8 cellular contexts compared by ENCODE assay signal in the genomic region with DNA sequence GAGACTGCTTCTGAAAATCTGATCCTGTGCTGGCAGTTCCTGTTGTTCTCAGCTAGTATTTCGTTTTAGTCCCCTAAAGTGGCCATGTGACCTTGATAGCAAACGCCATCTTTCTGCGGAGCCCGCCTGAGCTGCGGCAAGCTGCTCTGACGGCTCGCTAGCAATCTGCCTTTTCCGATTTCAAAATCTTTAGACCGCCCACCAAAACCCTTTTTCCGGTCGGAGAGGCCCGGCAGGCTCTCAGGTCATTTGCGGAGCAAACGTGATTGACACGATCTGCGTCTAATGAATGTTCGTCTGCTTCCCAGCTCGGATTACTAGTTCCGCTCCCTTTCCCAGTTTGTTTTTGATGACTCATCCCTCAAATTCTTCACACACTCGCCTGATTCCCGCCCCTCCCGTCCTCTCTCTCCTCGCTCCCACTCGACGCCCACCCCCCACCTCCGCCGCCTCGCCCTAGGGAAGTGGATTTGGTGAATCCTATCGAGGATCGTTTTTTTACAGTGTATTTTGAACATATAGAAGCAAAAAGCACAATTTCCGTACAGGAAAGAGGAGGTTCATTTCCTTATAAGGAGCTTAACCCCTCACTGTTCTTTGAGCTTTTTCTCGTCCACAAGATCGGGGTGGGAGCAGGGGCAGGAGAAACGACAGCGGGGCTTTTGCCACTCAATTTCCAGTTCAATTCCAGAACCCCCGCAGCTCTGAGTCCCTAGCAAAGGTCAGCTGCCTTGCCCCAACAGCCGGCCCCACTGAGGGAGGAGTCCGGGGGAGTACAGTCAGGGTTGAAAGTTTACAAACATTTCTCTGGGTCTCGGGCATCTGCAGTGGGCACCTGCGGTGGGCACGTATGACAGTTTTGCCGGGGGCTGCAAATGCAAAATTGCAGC. TPM values are rescaled to one million over a fixed set of nuclear protein-coding genes. Genes with fewer than 3 reads are reported as not detected.
DNase-seq lines count a peak whose midpoint lies in the region; ATAC-seq and TF ChIP-seq lines count a peak whose summit lies in the region.

No MANE protein-coding gene starts in this region.

- 38% methylated on average over 39 of the region's 42 CpGs for WGBS in hepatocyte (ENCODE audit: low lambda C conversion rate, missing lambda C conversion rate)
- 1 to 28% methylated on average over 42 of the region's 42 CpGs for WGBS in aorta, 2 donors

- no peaks in the 10 kb centered on the region for H3K79me2 ChIP-seq in hepatocyte

- H3K36me3 ChIP-seq in hepatocyte (replicated peaks; ENCODE audit: insufficient read depth, low read depth): no peaks in the 10 kb centered on the region
- H3K36me3 ChIP-seq in rectal smooth muscle tissue (ENCODE audit: control insufficient read depth, insufficient read depth, low read length): no peaks in the 10 kb centered on the region
- H3K36me3 ChIP-seq in aorta (ENCODE audit: control insufficient read depth in 1 of 2, insufficient read depth in 2 of 2, low read length in 1 of 2): no peaks in the 10 kb centered on the region

- H3K27me3 ChIP-seq in hepatocyte (no peaks in the 10 kb centered on the region), rectal smooth muscle tissue (ENCODE audit: control insufficient read depth, insufficient read depth, low read length) (no peaks in the 10 kb centered on the region), aorta (ENCODE audit: control insufficient read depth in 1 of 2, insufficient read depth in 2 of 2, low read length in 1 of 2) (no peaks in the 10 kb centered on the region)

- H3K27ac ChIP-seq in hepatocyte: peak overlapping the region; percentile 94
- peak overlapping the region; percentile 89 for H3K27ac ChIP-seq in rectal smooth muscle tissue (ENCODE audit: low read depth, low read length)
- H3K27ac ChIP-seq in aorta (ENCODE audit: low read depth in 1 of 2, low read length in 2 of 2): peak overlapping the region in 1 of 2 donors; percentile 86

- no peaks in the 10 kb centered on the region for H4K20me1 ChIP-seq in hepatocyte (ENCODE audit: insufficient read depth, poor library complexity, severe bottlenecking)

- peak; percentile 97 for DNase-seq in NCI-H146 (lab: John Stamatoyannopoulos, UW)
- DNase-seq in T1000 (lab: John Stamatoyannopoulos, UW): peak; percentile 78
- peak; percentile 95 for DNase-seq in astrocyte of the hippocampus (ENCODE audit: low read depth, low spot score)
- peak; percentile 91 for DNase-seq in hepatocyte (ENCODE audit: low spot score)
- DNase-seq in aorta: peak; percentile 90

- ATAC-seq in GM18498 (IDR thresholded peaks at IDR 0.05; ENCODE audit: unreplicated experiment) (peak; percentile 92), HG02870 (IDR thresholded peaks at IDR 0.05; ENCODE audit: unreplicated experiment) (peak; percentile 75), aorta (ENCODE audit: low FRiP score) (peak; percentile 92)

- peak overlapping the region; percentile 73 for H3K4me2 ChIP-seq in hepatocyte

- peak overlapping the region; percentile 53 for H2AFZ ChIP-seq in hepatocyte

- no peak for TF ChIP-seq CTCF in hepatocyte (IDR thresholded peaks at IDR 0.05; ENCODE audit: poor library complexity)

- no peaks in the 10 kb centered on the region for H3K9me2 ChIP-seq in hepatocyte (replicated peaks; ENCODE audit: insufficient read depth)

- H3K4me3 ChIP-seq in hepatocyte (peak overlapping the region; percentile 21), rectal smooth muscle tissue (ENCODE audit: low read length) (peak overlapping the region; percentile 62), aorta (ENCODE audit: low read length in 2 of 2) (peak overlapping the region; percentile 21 to 69)

- intact Hi-C loops in aorta (cut with DNase I): loop anchor here in 1 of 2 donors (5.0 to 10.0 kb wide), 2 partner anchors 183 to 210 kb away; a partner anchor contains a TSS

- H3K9me3 ChIP-seq in hepatocyte (ENCODE audit: low read depth) (no peaks in the 10 kb centered on the region), aorta (ENCODE audit: control insufficient read depth, low read length) (no peaks in the 10 kb centered on the region)

- H3K4me1 ChIP-seq in hepatocyte (ENCODE audit: insufficient read depth): peaks cover 17% of the 10 kb centered on the region
- no peaks in the 10 kb centered on the region for H3K4me1 ChIP-seq in rectal smooth muscle tissue (ENCODE audit: control insufficient read depth, insufficient read depth, low read length)
- no peaks in the 10 kb centered on the region for H3K4me1 ChIP-seq in aorta (ENCODE audit: control insufficient read depth in 1 of 2, insufficient read depth in 2 of 2, low read length in 2 of 2)

- no peak overlapping the region for H3K9ac ChIP-seq in rectal smooth muscle tissue (ENCODE audit: low read length)

RNA-seq across cellular contexts. Expression of a gene that starts 37.5 kb away (rescaled TPM):
- total RNA-seq in hepatocyte: 1.6 and 2.7 TPM in 2 replicates
- polyA plus RNA-seq in hepatocyte: 0.79 and 1.6 TPM in 2 replicates
- total RNA-seq in aorta: 1 to 10 TPM; 1.5 to 4.5 TPM
- polyA plus RNA-seq in aorta: 1 to 10 TPM in 1 of 2 donors, under 1 TPM in 1; 0.63 to 1.2 TPM

RNA-seq across cellular contexts. Expression of a gene that starts 40.9 kb away (rescaled TPM):
- total RNA-seq in hepatocyte (95.4 and 103 TPM in 2 replicates), aorta (not detected)
- polyA plus RNA-seq in hepatocyte (82.6 and 98.2 TPM in 2 replicates), aorta (1 to 10 TPM in 1 of 2 donors, not detected in 1; 2.0 TPM)

Comparison
In these comparisons a context has a peak if more than half of its experiments do, and no peak if none do; other contexts are left out.
1. RNA of a gene that starts 40.9 kb away (total RNA-seq): 95.4 to 103 TPM in hepatocyte; not detected in aorta; every median in the first group is over 10 times any median in the second.
2. Peak in every context shown above with its lines, with median percentiles within 50 percentile points of each other: ATAC-seq, DNase-seq and H3K4me3 ChIP-seq.